In the genomic region with DNA sequence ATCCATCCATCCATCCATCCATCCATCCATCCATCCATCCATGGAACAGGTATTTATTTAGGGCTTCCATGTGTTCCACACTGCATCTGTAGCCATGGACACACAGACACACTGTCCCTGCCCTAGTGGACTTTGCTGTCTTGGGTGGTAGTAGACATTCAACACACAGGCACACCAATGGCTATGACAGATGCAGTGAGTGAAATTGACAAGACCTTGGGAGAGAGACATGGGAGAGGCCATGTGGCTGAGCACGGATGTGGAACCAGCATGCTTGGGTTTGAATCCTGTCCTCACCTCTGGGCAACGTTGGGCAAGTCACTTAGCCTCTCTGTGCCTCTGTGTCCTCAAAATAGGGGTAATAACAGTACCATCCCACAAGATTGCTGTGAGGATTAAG, we compare ENCODE assay signal across 17 cellular contexts. TPM values are rescaled to one million over a fixed set of nuclear protein-coding genes. Genes with fewer than 3 reads are reported as not detected.
A peak's percentile ranks its signal among the peaks of the same experiment; 100 is the strongest.
DNase-seq lines count a peak whose midpoint lies in the region; FAIRE-seq and TF ChIP-seq lines count a peak whose summit lies in the region.
"Had no signal": no experiment of that assay in that cellular context is flagged by ENCODE, and none has a peak within 500 bp of the region (broad histone marks: within the 10 kb centered on the region; RNA-seq: fewer than 3 reads in every experiment).

No MANE protein-coding gene starts in this region.

- peaks cover 25% of the 10 kb centered on the region for H3K4me1 Mint-ChIP-seq in MCF 10A (ENCODE audit: insufficient read depth, unreplicated experiment)
- H3K4me1 Mint-ChIP-seq: activated B cell treated with CpG ODN at 0.5 μM for 24 hours had no signal

- no peak overlapping the region for H3K4me3 Mint-ChIP-seq in MCF 10A (ENCODE audit: unreplicated experiment)
- H3K4me3 Mint-ChIP-seq: activated B cell treated with CpG ODN at 0.5 μM for 24 hours; CD8-positive, alpha-beta T cell had no signal

- no peak overlapping the region for H3K27ac Mint-ChIP-seq in MCF 10A (ENCODE audit: low read depth, unreplicated experiment)
- H3K27ac Mint-ChIP-seq: activated B cell treated with CpG ODN at 0.5 μM for 24 hours; CD8-positive, alpha-beta T cell had no signal

- POLR2A ChIA-PET in MCF 10A (lab: Yijun Ruan, JAX) (no interaction called here), endothelial cell of umbilical vein (lab: Charles Lee) (no interaction called here)

- H3K27me3 ChIP-seq in breast epithelium (no peaks in the 10 kb centered on the region), endothelial cell of umbilical vein (ENCODE audit: control insufficient read depth in 2 of 2, insufficient read depth in 2 of 2, low read length in 2 of 2) (no peaks in the 10 kb centered on the region), prostate gland (replicated peaks; ENCODE audit: insufficient read depth) (no peaks in the 10 kb centered on the region), transverse colon (no peaks in the 10 kb centered on the region)

- TF ChIP-seq EP300 in transverse colon (IDR thresholded peaks at IDR 0.05; ENCODE audit: low read depth) = no peak

- TF ChIP-seq POLR2A in breast epithelium (IDR thresholded peaks at IDR 0.05) (no peak), endothelial cell of umbilical vein (IDR thresholded peaks at IDR 0.05; ENCODE audit: low read depth, low read length) (no peak), prostate gland (IDR thresholded peaks at IDR 0.05) (no peak), transverse colon (IDR thresholded peaks at IDR 0.05) (no peak)

- no peaks in the 10 kb centered on the region for H3K79me2 ChIP-seq in endothelial cell of umbilical vein (ENCODE audit: control insufficient read depth, insufficient read depth, low read length)

- H3K36me3 ChIP-seq in breast epithelium (peaks cover 11% of the 10 kb centered on the region), endothelial cell of umbilical vein (ENCODE audit: control insufficient read depth in 2 of 2, extremely low read depth in 1 of 2, insufficient read depth in 2 of 2, low read length in 2 of 2) (peaks cover 1 to 23% of the 10 kb centered on the region in 2 experiments), prostate gland (peaks cover 11 to 21% of the 10 kb centered on the region in 2 donors), transverse colon (peaks cover 0 to 52% (median 25%) of the 10 kb centered on the region in 4 donors)

- dilution Hi-C loops in endothelial cell of umbilical vein (cut with MboI; ENCODE audit: extremely low pct_ligation_motif_present, low sequenced_read_pairs) = no loop called here

- CTCF ChIA-PET in MCF 10A (lab: Yijun Ruan, JAX) (no interaction called here), endothelial cell of umbilical vein (lab: Charles Lee) (interaction anchor here (0.6 to 1.9 kb wide), 4 partner anchors 10 to 75 kb away, joined by 3 to 12 read pairs (median 8); no protein-coding TSS in a partner anchor)

- no peak overlapping the region for H3K4me2 ChIP-seq in endothelial cell of umbilical vein (ENCODE audit: insufficient read depth, low read length)

- no peak for DNase-seq in breast epithelium (ENCODE audit: low spot score in 2 of 2)
- no peak for DNase-seq in MCF 10A (ENCODE audit: unreplicated experiment)
- DNase-seq in endothelial cell of umbilical vein (ENCODE audit: low read depth, low spot score) = no peak
- no peak for DNase-seq in prostate gland (ENCODE audit: low spot score)
- no peak for DNase-seq in transverse colon
- DNase-seq in DMS53 (lab: John Stamatoyannopoulos, UW) = no peak
- no peak for DNase-seq in kidney glomerular epithelial cell (lab: John Stamatoyannopoulos, UW)
- no peak for DNase-seq in medulla oblongata (ENCODE audit: extremely low spot score)
- DNase-seq: 8988T; activated B cell treated with CpG ODN at 0.5 μM for 24 hours; CD8-positive, alpha-beta T cell; cerebellar nuclear complex; erythroblast; nucleus accumbens; T-helper 1 cell had no signal

- no peak overlapping the region for H2AFZ ChIP-seq in endothelial cell of umbilical vein (ENCODE audit: low read depth, low read length)

- H3K9me3 ChIP-seq in breast epithelium (no peaks in the 10 kb centered on the region), endothelial cell of umbilical vein (replicated peaks; ENCODE audit: control insufficient read depth, insufficient read depth, low read length) (no peaks in the 10 kb centered on the region), prostate gland (no peaks in the 10 kb centered on the region), transverse colon (no peaks in the 10 kb centered on the region)

- peaks cover 14 to 21% of the 10 kb centered on the region in 2 donors for H3K4me1 ChIP-seq in breast epithelium
- H3K4me1 ChIP-seq in endothelial cell of umbilical vein (ENCODE audit: control insufficient read depth, extremely low read depth, insufficient read depth, low read length) = peaks cover 28% of the 10 kb centered on the region
- no peaks in the 10 kb centered on the region for H3K4me1 ChIP-seq in prostate gland (replicated peaks)
- H3K4me1 ChIP-seq in transverse colon = peaks cover 9 to 41% (median 15%) of the 10 kb centered on the region in 4 donors

- H4K20me1 ChIP-seq in endothelial cell of umbilical vein (replicated peaks; ENCODE audit: control insufficient read depth, extremely low read depth, insufficient read depth, low read length) = no peaks in the 10 kb centered on the region

- WGBS in prostate gland = 78% methylated on average over 2 of the region's 2 CpGs
- WGBS in transverse colon (ENCODE audit: low coverage in 1 of 2), 2 donors = 80 to 93% methylated on average over 1 to 2 of the region's 2 CpGs

- H3K27ac ChIP-seq in breast epithelium (peak overlapping the region; percentile 95 to 96), endothelial cell of umbilical vein (ENCODE audit: insufficient read depth, low read depth, low read length) (peak overlapping the region; percentile 50), prostate gland (peak overlapping the region; percentile 87 to 94), transverse colon (peak overlapping the region; percentile 77 to 87 (median 84))

- H3K9me3 Mint-ChIP-seq in MCF 10A (ENCODE audit: unreplicated experiment) = no peaks in the 10 kb centered on the region
- H3K9me3 Mint-ChIP-seq: activated B cell treated with CpG ODN at 0.5 μM for 24 hours; activated naive CD4-positive, alpha-beta T cell treated with anti-CD3 and anti-CD28 coated beads, Interleukin-2, amount 50 U/mL, for 72 hours; CD8-positive, alpha-beta T cell had no signal

- H3K4me3 ChIP-seq in breast epithelium (no peak overlapping the region), endothelial cell of umbilical vein (replicated peaks in 1 of 3; ENCODE audit: insufficient read depth in 1 of 3, low read depth in 1 of 3, low read length in 3 of 3) (no peak overlapping the region), prostate gland (no peak overlapping the region), transverse colon (no peak overlapping the region)

- no peaks in the 10 kb centered on the region for H3K9me1 ChIP-seq in endothelial cell of umbilical vein (replicated peaks; ENCODE audit: control insufficient read depth, extremely low read depth, insufficient read depth, low read length)

- BruUV-seq in MCF 10A (replicated peaks; lab: Mats Ljungman, UMichigan) (no TSS peak), endothelial cell of umbilical vein (replicated peaks; lab: Mats Ljungman, UMichigan) (no TSS peak)

- no peaks in the 10 kb centered on the region for H3K27me3 Mint-ChIP-seq in MCF 10A (ENCODE audit: insufficient read depth, unreplicated experiment)
- H3K27me3 Mint-ChIP-seq: activated B cell treated with CpG ODN at 0.5 μM for 24 hours had no signal

- intact Hi-C loops in breast epithelium (cut with DNase I; ENCODE audit: low total_unique reads) = loop anchor here (5.0 kb wide), 1 partner anchor 48 kb away; the partner anchor contains the start of gene STOM
- intact Hi-C loops in MCF 10A (cut with micrococcal nuclease) = no loop called here
- intact Hi-C loops in endothelial cell of umbilical vein (cut with micrococcal nuclease) = no loop called here
- intact Hi-C loops in prostate gland (cut with DNase I) = loop anchor here (2.0 to 5.0 kb wide), 3 partner anchors 37 to 73 kb away; partner anchors contain the start of gene STOM
- intact Hi-C loops in transverse colon (cut with DNase I; ENCODE audit: low total_unique reads) = loop anchor here (5.0 kb wide), 1 partner anchor 48 kb away; the partner anchor contains the start of gene STOM

- in situ Hi-C loops in transverse colon (cut with MboI; ENCODE audit: low pct_ligation_motif_present in 1 of 4, low pct_unique_long_range_greater_than_20kb in 1 of 4, low sequenced_read_pairs in 3 of 4) = loop anchor here in 3 of 4 donors (5.0 to 25.0 kb wide), 2 partner anchors 73 to 112 kb away; partner anchors contain the start of gene RAB14 (in 2 of the 3)

- TF ChIP-seq CTCF in breast epithelium (IDR thresholded peaks at IDR 0.05) (no peak), MCF 10A (IDR thresholded peaks at IDR 0.05; ENCODE audit: unreplicated experiment) (no peak), endothelial cell of umbilical vein (IDR thresholded peaks at IDR 0.05; ENCODE audit: extremely low read depth in 1 of 2, insufficient read depth in 1 of 2, low read depth in 1 of 2, low read length in 2 of 2) (no peak), prostate gland (IDR thresholded peaks at IDR 0.05) (no peak), transverse colon (IDR thresholded peaks at IDR 0.05) (no peak)

- no peak for FAIRE-seq in endothelial cell of umbilical vein (lab: Jason Lieb, UNC)
- FAIRE-seq: GM12891 had no signal

- H3K36me3 Mint-ChIP-seq in MCF 10A (ENCODE audit: insufficient read depth, unreplicated experiment) = peaks cover 45% of the 10 kb centered on the region
- H3K36me3 Mint-ChIP-seq: activated naive CD4-positive, alpha-beta T cell treated with anti-CD3 and anti-CD28 coated beads, Interleukin-2, amount 50 U/mL, for 72 hours had no signal

- no peak overlapping the region for H3K9ac ChIP-seq in endothelial cell of umbilical vein (replicated peaks; ENCODE audit: extremely low read depth, insufficient read depth, low read length)

RNA-seq across cellular contexts. Expression of gene STOM, which starts 45.3 kb away (rescaled TPM):
- total RNA-seq in breast epithelium (100 to 1,000 TPM; 263 to 444 (median 334) TPM), MCF 10A (2022) (200 and 231 TPM in 2 replicates), endothelial cell of umbilical vein (138 and 170 TPM in 2 replicates), prostate gland (10 to 100 TPM; 64.3 to 85.1 TPM), transverse colon (100 to 1,000 TPM in 2 of 4 donors, 10 to 100 TPM in 2; 78.2 to 195 (median 111) TPM)
- polyA plus RNA-seq in endothelial cell of umbilical vein = 133 and 153 TPM in 2 replicates
- 149 and 161 TPM in 2 replicates for polyA plus RNA-seq in endothelial cell of umbilical vein (2011; cell fraction: cytosol; rRNA removed)
- 72.7 and 88.0 TPM in 2 replicates for polyA plus RNA-seq in endothelial cell of umbilical vein (2011; cell fraction: nucleus; rRNA removed)
- polyA plus RNA-seq in endothelial cell of umbilical vein (2012) = 142 and 165 TPM in 2 replicates
- polyA minus RNA-seq in endothelial cell of umbilical vein = 165 and 168 TPM in 2 replicates
- 75.4 TPM for polyA minus RNA-seq in endothelial cell of umbilical vein (2011; cell fraction: cytosol; rRNA and poly(A)+ RNA removed)
- 63.6 and 70.5 TPM in 2 replicates for polyA minus RNA-seq in endothelial cell of umbilical vein (2011; cell fraction: nucleus; rRNA and poly(A)+ RNA removed)

RNA-seq across cellular contexts. Expression of gene GSN, which starts 56.8 kb away (rescaled TPM):
- total RNA-seq in breast epithelium (over 10,000 TPM in 1 of 3 donors, 1,000 to 10,000 TPM in 2; 1,290 to 13,922 (median 1,437) TPM), MCF 10A (2022) (21.9 and 24.9 TPM in 2 replicates), endothelial cell of umbilical vein (130 and 176 TPM in 2 replicates), prostate gland (100 to 1,000 TPM; 390 to 690 TPM), transverse colon (100 to 1,000 TPM; 628 to 986 (median 782) TPM)
- 226 and 232 TPM in 2 replicates for polyA plus RNA-seq in endothelial cell of umbilical vein
- polyA plus RNA-seq in endothelial cell of umbilical vein (2011; cell fraction: cytosol; rRNA removed) = 173 and 209 TPM in 2 replicates
- 166 and 211 TPM in 2 replicates for polyA plus RNA-seq in endothelial cell of umbilical vein (2011; cell fraction: nucleus; rRNA removed)
- 108 and 158 TPM in 2 replicates for polyA plus RNA-seq in endothelial cell of umbilical vein (2012)
- 266 and 282 TPM in 2 replicates for polyA minus RNA-seq in endothelial cell of umbilical vein
- 24.0 TPM for polyA minus RNA-seq in endothelial cell of umbilical vein (2011; cell fraction: cytosol; rRNA and poly(A)+ RNA removed)
- 55.1 and 90.4 TPM in 2 replicates for polyA minus RNA-seq in endothelial cell of umbilical vein (2011; cell fraction: nucleus; rRNA and poly(A)+ RNA removed)

Comparison
In these comparisons a context has a peak if more than half of its experiments do, and no peak if none do; other contexts are left out.
1. intact Hi-C loops: an anchor here in breast epithelium (5.0 kb wide), prostate gland (2.0 to 5.0 kb wide) and transverse colon (5.0 kb wide); none called in MCF 10A and endothelial cell of umbilical vein.